In genomic region chr1:161766102-161766981, GRCh38 we compare ENCODE assay signal across 8 cellular contexts. TPM values are rescaled to one million over a fixed set of nuclear protein-coding genes. Genes with fewer than 3 reads are reported as not detected.
DNase-seq lines count a peak whose midpoint lies in the region; ATAC-seq and TF ChIP-seq lines count a peak whose summit lies in the region.

Gene ATF6, plus strand, starts transcription at chr1:161766320. Its CDS starts 41 bp downstream, at chr1:161766361.

- H3K4me2 ChIP-seq in HCT116 (ENCODE audit: low read length): peak within 1 kb of the TSS; percentile 79

- intact Hi-C loops in HCT116 (cut with micrococcal nuclease): loop anchor here (1.0 kb wide), 1 partner anchor 271 kb away; no protein-coding TSS in a partner anchor

- H3K9me3 ChIP-seq in HCT116 (ENCODE audit: control insufficient read depth in 1 of 2, insufficient read depth in 1 of 2, low read depth in 1 of 2, low read length in 2 of 2) (no peaks in the 10 kb centered on the region), SK-N-MC (ENCODE audit: low read depth, low read length) (no peaks in the 10 kb centered on the region), suprapubic skin (no peaks in the 10 kb centered on the region)

- H3K4me1 Mint-ChIP-seq in activated naive CD4-positive, alpha-beta T cell treated with anti-CD3 and anti-CD28 coated beads, Interleukin-2, amount 10 ng/mL, durations not matched to agents 7 days and 5 days: peaks cover 45% of the 10 kb centered on the region

- ATAC-seq in HCT116: peak; percentile 61

- no peak for TF ChIP-seq CTCF in HCT116 (IDR thresholded peaks at IDR 0.05 in 2 of 3, conservative IDR thresholded peaks at IDR 0.05 in 1 of 3; ENCODE audit: borderline replicate concordance in 1 of 3, insufficient read depth in 1 of 3, low read depth in 2 of 3, low read length in 2 of 3)
- no peak for TF ChIP-seq CTCF in suprapubic skin (IDR thresholded peaks at IDR 0.05)

- no peaks in the 10 kb centered on the region for H4K20me1 ChIP-seq in HCT116 (ENCODE audit: insufficient read depth)

- RAD21 ChIA-PET in HCT116 (lab: Charles Lee; ENCODE audit: low non-redundant PET in 1 of 2, low total read pairs in 2 of 2, uncharacterized antibody in 2 of 2, unreplicated experiment in 2 of 2): no interaction called here

- TF ChIP-seq POLR2A in HCT116 (IDR thresholded peaks at IDR 0.05; ENCODE audit: borderline replicate concordance, extremely low read depth, insufficient read depth, insufficient read length) (no peak), suprapubic skin (IDR thresholded peaks at IDR 0.05) (peak in 1 of 2 donors; percentile 55)

- H3K4me3 Mint-ChIP-seq in activated naive CD4-positive, alpha-beta T cell treated with anti-CD3 and anti-CD28 coated beads, Interleukin-2, amount 10 ng/mL, durations not matched to agents 7 days and 5 days: peak within 1 kb of the TSS; percentile 96

- H3K27me3 Mint-ChIP-seq in activated naive CD4-positive, alpha-beta T cell treated with anti-CD3 and anti-CD28 coated beads, Interleukin-2, amount 10 ng/mL, durations not matched to agents 7 days and 5 days: no peaks in the 10 kb centered on the region

- peak within 1 kb of the TSS; percentile 94 for H3K27ac Mint-ChIP-seq in activated naive CD4-positive, alpha-beta T cell treated with anti-CD3 and anti-CD28 coated beads, Interleukin-2, amount 10 ng/mL, durations not matched to agents 7 days and 5 days

- H3K9ac ChIP-seq in HCT116 (ENCODE audit: low read length): peak within 1 kb of the TSS; percentile 93
- peak within 1 kb of the TSS; percentile 95 for H3K9ac ChIP-seq in SK-N-MC (ENCODE audit: insufficient read length)

- H3K9me3 Mint-ChIP-seq in activated naive CD4-positive, alpha-beta T cell treated with anti-CD3 and anti-CD28 coated beads, Interleukin-2, amount 10 ng/mL, durations not matched to agents 7 days and 5 days: no peaks in the 10 kb centered on the region

- H3K79me2 ChIP-seq in HCT116 (ENCODE audit: insufficient read depth, low read length): peaks cover 50% of the 10 kb centered on the region

- peak within 1 kb of the TSS; percentile 63 to 97 for H3K4me3 ChIP-seq in HCT116 (replicated peaks in 1 of 2; ENCODE audit: low read depth in 1 of 2, low read length in 2 of 2)
- H3K4me3 ChIP-seq in SK-N-MC: peak within 1 kb of the TSS; percentile 89
- peak within 1 kb of the TSS; percentile 94 for H3K4me3 ChIP-seq in suprapubic skin

- H3K27ac ChIP-seq in HCT116 (ENCODE audit: low read depth, low read length) (peak within 1 kb of the TSS; percentile 46), SK-N-MC (peak within 1 kb of the TSS; percentile 97), suprapubic skin (peak within 1 kb of the TSS; percentile 93)

- TF ChIP-seq RAD21 in HCT116 (IDR thresholded peaks at IDR 0.05; ENCODE audit: low read depth): no peak

- DNase-seq in G401 (ENCODE audit: low spot score) (peak; percentile 90), HCT116 (ENCODE audit: low read depth, low spot score) (peak; percentile 92), NAMALWA (ENCODE audit: low spot score) (peak; percentile 93), SK-N-MC (ENCODE audit: low read depth, low spot score) (peak; percentile 88), globus pallidus (ENCODE audit: low spot score) (peak; percentile 87), occipital lobe (lab: John Stamatoyannopoulos, UW) (peak; percentile 82), suprapubic skin (ENCODE audit: low spot score in 2 of 2) (peak; percentile 94 to 96)
- DNase-seq in activated naive CD4-positive, alpha-beta T cell treated with anti-CD3 and anti-CD28 coated beads, Interleukin-2, amount 10 ng/mL, durations not matched to agents 7 days and 5 days: peak; percentile 87

- in situ Hi-C loops in G401 (cut with HindIII; ENCODE audit: low sequenced_read_pairs): no loop called here

- H3K4me1 ChIP-seq in HCT116 (ENCODE audit: control insufficient read depth in 1 of 2, insufficient read depth in 2 of 2, low read length in 2 of 2) (peaks cover 13 to 31% of the 10 kb centered on the region in 2 experiments; a peak in 3 of 4 replicates), suprapubic skin (peaks cover 32% of the 10 kb centered on the region)

- no peaks in the 10 kb centered on the region for H3K27me3 ChIP-seq in HCT116 (ENCODE audit: insufficient read depth, low read length)
- no peaks in the 10 kb centered on the region for H3K27me3 ChIP-seq in suprapubic skin

- TF ChIP-seq EP300 in suprapubic skin (IDR thresholded peaks at IDR 0.05): peak; percentile 34

- POLR2A ChIA-PET in HCT116 (lab: Charles Lee): interaction anchor here (1.1 kb wide), 1 partner anchor 17 kb away, joined by 3 read pairs; the partner anchor contains the start of gene DUSP12

- peak within 1 kb of the TSS; percentile 90 for H2AFZ ChIP-seq in HCT116 (ENCODE audit: low read depth, low read length, poor library complexity, severe bottlenecking)

- 0% methylated on average over 34 of the region's 35 CpGs for WGBS in suprapubic skin

- BruUV-seq in HCT116 (replicated peaks; lab: Mats Ljungman, UMichigan): TSS peak; percentile 61

- no peaks in the 10 kb centered on the region for H3K9me2 ChIP-seq in HCT116 (ENCODE audit: insufficient read depth)

- no peaks in the 10 kb centered on the region for H3K36me3 ChIP-seq in HCT116 (ENCODE audit: control insufficient read depth in 1 of 2, insufficient read depth in 2 of 2, low read length in 2 of 2)
- H3K36me3 ChIP-seq in SK-N-MC (ENCODE audit: insufficient read depth, low read length): no peaks in the 10 kb centered on the region
- H3K36me3 ChIP-seq in suprapubic skin: no peaks in the 10 kb centered on the region

- peaks cover 7% of the 10 kb centered on the region for H3K36me3 Mint-ChIP-seq in activated naive CD4-positive, alpha-beta T cell treated with anti-CD3 and anti-CD28 coated beads, Interleukin-2, amount 10 ng/mL, durations not matched to agents 7 days and 5 days

- CTCF ChIA-PET in HCT116 (lab: Charles Lee): interaction anchor here (1.4 to 1.8 kb wide), 2 partner anchors 26 to 271 kb away, joined by 5 to 7 read pairs; no protein-coding TSS in a partner anchor
- CTCF ChIA-PET in activated naive CD4-positive, alpha-beta T cell treated with anti-CD3 and anti-CD28 coated beads, Interleukin-2, amount 10 ng/mL, durations not matched to agents 7 days and 5 days (lab: Charles Lee): interaction anchor here (1.8 to 2.1 kb wide), 2 partner anchors 26 to 271 kb away, joined by 4 to 8 read pairs; no protein-coding TSS in a partner anchor

TF ChIP-seq in HCT116, 20 proteins besides CTCF, POLR2A, EP300 and RAD21:
- no peak; the same call in none of the 2 replicates for TF ChIP-seq EGR1 (IDR thresholded peaks at IDR 0.05; ENCODE audit: low read depth)
- TF ChIP-seq ZNF274 (IDR thresholded peaks at IDR 0.05; ENCODE audit: low read depth, low read length): no peak
- peak; percentile 35; the same call in 1 of the 2 replicates for TF ChIP-seq FOSL1 (IDR thresholded peaks at IDR 0.05; ENCODE audit: low read depth)
- no peak for TF ChIP-seq ZFX (IDR thresholded peaks at IDR 0.05)
- TF ChIP-seq ZBTB33 (IDR thresholded peaks at IDR 0.05; ENCODE audit: extremely low read depth, insufficient replicate concordance, low read length): peak; percentile 92
- TF ChIP-seq ATF3 (IDR thresholded peaks at IDR 0.05): no peak
- TF ChIP-seq MAX (IDR thresholded peaks at IDR 0.05): peak; percentile 90
- peak; percentile 90 for TF ChIP-seq ELF1 (IDR thresholded peaks at IDR 0.05; ENCODE audit: borderline replicate concordance, low read depth)
- TF ChIP-seq SP1 (IDR thresholded peaks at IDR 0.05; ENCODE audit: low read depth): peak; percentile 95
- no peak; the same call in 1 of the 2 replicates for TF ChIP-seq SRF (IDR thresholded peaks at IDR 0.05; ENCODE audit: low read depth)
- TF ChIP-seq EZH2phosphoT487 (IDR thresholded peaks at IDR 0.05; ENCODE audit: borderline replicate concordance): no peak
- peak; percentile 90 for TF ChIP-seq POLR2AphosphoS5 (IDR thresholded peaks at IDR 0.05; ENCODE audit: low read depth, low read length)
- peak; percentile 79 for TF ChIP-seq YY1 (IDR thresholded peaks at IDR 0.05; ENCODE audit: extremely low read depth, insufficient replicate concordance, low read depth, low read length)
- no peak for TF ChIP-seq TCF7L2 (IDR thresholded peaks at IDR 0.05; ENCODE audit: borderline replicate concordance, extremely low read depth, insufficient read depth, insufficient read length)
- TF ChIP-seq JUND (IDR thresholded peaks at IDR 0.05): peak; percentile 52; the same call in 1 of the 2 replicates
- TF ChIP-seq CBX3 (IDR thresholded peaks at IDR 0.05; ENCODE audit: low read depth): peak; percentile 97
- peak; percentile 96 for TF ChIP-seq SIN3A (IDR thresholded peaks at IDR 0.05; ENCODE audit: low read depth)

RNA-seq across cellular contexts. Expression of gene ATF6, which starts in this region (rescaled TPM):
- total RNA-seq in G401 (2014; rRNA removed; shearing (Covaris generic)): 12.9 and 15.2 TPM in 2 replicates
- total RNA-seq in HCT116 (2021; ENCODE audit: unreplicated experiment) (20.9 TPM), occipital lobe (31.0 TPM), suprapubic skin (10 to 100 TPM; 28.0 to 32.4 (median 29.7) TPM)
- 14.7 and 16.4 TPM in 2 replicates for polyA plus RNA-seq in HCT116 (2012)

Comparison
In these comparisons a context has a peak if more than half of its experiments do, and no peak if none do; other contexts are left out.
1. Peak in every context shown above with its lines: DNase-seq, ATAC-seq, H3K4me3 ChIP-seq and H3K27ac ChIP-seq.
2. H3K27ac ChIP-seq: peak in every context shown above with its lines; median percentile 97 in SK-N-MC; 93 in suprapubic skin; 46 in HCT116.